ENCODE assay signal across 20 cellular contexts in genomic region chr9:5536684-5537083, GRCh38.
A peak's percentile ranks its signal among the peaks of the same experiment; 100 is the strongest.
DNase-seq lines count a peak whose midpoint lies in the region; ATAC-seq, FAIRE-seq and TF ChIP-seq lines count a peak whose summit lies in the region.
"Had no signal": no experiment of that assay in that cellular context is flagged by ENCODE, and none has a peak within 500 bp of the region (broad histone marks: within the 10 kb centered on the region; RNA-seq: fewer than 3 reads in every experiment).

No MANE protein-coding gene starts in this region.

- peaks cover 69% of the 10 kb centered on the region for H3K4me1 Mint-ChIP-seq in dendritic cell treated with granulocyte-macrophage colony-stimulating factor and Interleukin-4, amounts not matched to agents 40 ng/mL and 50 ng/mL, for 4 days (ENCODE audit: low read depth)

- peaks cover 22% of the 10 kb centered on the region for H3K9me3 Mint-ChIP-seq in dendritic cell treated with granulocyte-macrophage colony-stimulating factor and Interleukin-4, amounts not matched to agents 40 ng/mL and 50 ng/mL, for 4 days
- H3K9me3 Mint-ChIP-seq: effector memory CD8-positive, alpha-beta T cell had no signal

- POLR2A ChIA-PET in GM10248 (lab: Yijun Ruan, JAX), result no interaction called here

- FAIRE-seq in GM19239 (lab: Jason Lieb, UNC), result peak; percentile 14
- FAIRE-seq: TTC549 had no signal

- intact Hi-C loops in dendritic cell treated with granulocyte-macrophage colony-stimulating factor and Interleukin-4, amounts not matched to agents 40 ng/mL and 50 ng/mL, for 4 days (cut with micrococcal nuclease), result no loop called here

- TF ChIP-seq CTCF in GM10248 (IDR thresholded peaks at IDR 0.05; ENCODE audit: control extremely low read depth, extremely low read depth, low read depth, missing control alignments), result no peak

- no peak overlapping the region for H3K4me3 Mint-ChIP-seq in dendritic cell treated with granulocyte-macrophage colony-stimulating factor and Interleukin-4, amounts not matched to agents 40 ng/mL and 50 ng/mL, for 4 days
- H3K4me3 Mint-ChIP-seq: activated CD8-positive, alpha-beta T cell treated with anti-CD3 and anti-CD28 coated beads, Interleukin-2, amount 10 ng/mL, durations not matched to agents 7 days and 5 days; activated T-helper 1 cell treated with anti-CD3 and anti-CD28 coated beads, Interleukin-12 subunit alpha, Interleukin-12 subunit beta, Interleukin-2, Interleukin-4 antibody, amounts not matched to agents 30 ng/mL and 10 ng/mL and 1 ng/mL, durations not matched to agents 14 hours and 24 hours and 36 hours; effector memory CD8-positive, alpha-beta T cell had no signal

- CTCF ChIA-PET in GM10248 (lab: Yijun Ruan, JAX), result interaction anchor here (1.3 kb wide), 1 partner anchor 15 kb away, joined by 4 read pairs; no protein-coding TSS in a partner anchor

- H3K27me3 Mint-ChIP-seq in dendritic cell treated with granulocyte-macrophage colony-stimulating factor and Interleukin-4, amounts not matched to agents 40 ng/mL and 50 ng/mL, for 4 days, result no peaks in the 10 kb centered on the region
- H3K27me3 Mint-ChIP-seq: effector memory CD8-positive, alpha-beta T cell; progenitor cell of endocrine pancreas had no signal

- peaks cover 94% of the 10 kb centered on the region for H3K36me3 Mint-ChIP-seq in dendritic cell treated with granulocyte-macrophage colony-stimulating factor and Interleukin-4, amounts not matched to agents 40 ng/mL and 50 ng/mL, for 4 days (ENCODE audit: low read depth)

- H3K27ac Mint-ChIP-seq in dendritic cell treated with granulocyte-macrophage colony-stimulating factor and Interleukin-4, amounts not matched to agents 40 ng/mL and 50 ng/mL, for 4 days, result peak overlapping the region; percentile 89
- H3K27ac Mint-ChIP-seq: activated CD8-positive, alpha-beta T cell treated with anti-CD3 and anti-CD28 coated beads, Interleukin-2, amount 10 ng/mL, durations not matched to agents 7 days and 5 days; activated T-helper 1 cell treated with anti-CD3 and anti-CD28 coated beads, Interleukin-12 subunit alpha, Interleukin-12 subunit beta, Interleukin-2, Interleukin-4 antibody, amounts not matched to agents 30 ng/mL and 10 ng/mL and 1 ng/mL, durations not matched to agents 14 hours and 24 hours and 36 hours; effector memory CD8-positive, alpha-beta T cell; progenitor cell of endocrine pancreas had no signal

- ATAC-seq in HG03196 (IDR thresholded peaks at IDR 0.05; ENCODE audit: unreplicated experiment) (peak; percentile 60), HG03175 (IDR thresholded peaks at IDR 0.05; ENCODE audit: unreplicated experiment) (no peak)
- ATAC-seq: activated CD8-positive, alpha-beta T cell treated with anti-CD3 and anti-CD28 coated beads, Interleukin-2, amount 10 ng/mL, durations not matched to agents 7 days and 5 days; effector memory CD8-positive, alpha-beta T cell had no signal

- DNase-seq in GM10248 (ENCODE audit: extremely low spot score) (peak; percentile 42), GM19239 (ENCODE audit: insufficient read length, low spot score) (no peak), NOMO-1 treated with DMSO at 0.1 percent for 48 hours (lab: John Stamatoyannopoulos, UW; ENCODE audit: unreplicated experiment) (no peak), HUDEP-2 (lab: John Stamatoyannopoulos, UW; ENCODE audit: unreplicated experiment in 76 of 76) (no peak), hepatic stellate cell (ENCODE audit: low spot score) (no peak)
- DNase-seq: activated CD8-positive, alpha-beta T cell treated with anti-CD3 and anti-CD28 coated beads, Interleukin-2, amount 10 ng/mL, durations not matched to agents 7 days and 5 days; adrenal gland; Caco-2; central memory CD4-positive, alpha-beta T cell; effector memory CD8-positive, alpha-beta T cell; GOT3; NCI-H1694 treated with DMSO at 0.1 percent for 48 hours; stimulated activated CD4-positive, alpha-beta T cell treated with anti-CD3 and anti-CD28 coated beads, Interleukin-12 subunit alpha, Interleukin-12 subunit beta, amount 100 ng/mL, for 4 hours; stomach had no signal
